23 cellular contexts compared by ENCODE assay signal in genomic region chr15:26134812-26135211, GRCh38.
"Had no signal": no experiment of that assay in that cellular context is flagged by ENCODE, and none has a peak within 500 bp of the region (broad histone marks: within the 10 kb centered on the region; RNA-seq: fewer than 3 reads in every experiment).

No MANE protein-coding gene starts in this region.

- ATAC-seq: Right ventricle myocardium inferior, SK-N-SH treated with all-trans-retinoic acid at 6 μM for 48 hours had no signal

- H2AFZ ChIP-seq: PC-9 had no signal

- H3K9me3 ChIP-seq: Peyer's patch, SJCRH30 had no signal

- H3K4me3 ChIP-seq: PC-9, Peyer's patch, SJCRH30 had no signal

- H3K4me1 ChIP-seq: Peyer's patch, SJCRH30 had no signal

- H3K36me3 ChIP-seq: Peyer's patch, SJCRH30 had no signal

- H3K4me2 ChIP-seq: PC-9 had no signal

- H3K27me3 ChIP-seq: Peyer's patch had no signal

- H3K27ac ChIP-seq: PC-9, Peyer's patch, SJCRH30 had no signal

- DNase-seq: KBM-7, MV-4-11, NCI-H1048, NCI-H1105, NCI-H1417, NCI-H1436 treated with DMSO at 0.1 percent for 48 hours, NCI-H1694, NCI-H187 treated with DMSO at 0.1 percent for 48 hours, NCI-H2029 treated with DMSO at 0.1 percent for 48 hours, NCI-H2171 treated with DMSO at 0.1 percent for 48 hours, NCI-H345, NCI-H446 treated with DMSO at 0.1 percent for 48 hours, NCI-H510A treated with DMSO at 0.1 percent for 48 hours, NCI-H526, NCI-H774, OCI-M1, PC-9, Peyer's patch, SHP77 treated with DMSO at 0.1 percent for 48 hours, SJCRH30, T-helper 1 cell had no signal
